8 cellular contexts compared by ENCODE assay signal in genomic region chr10:3805791-3806381, GRCh38. TPM values are rescaled to one million over a fixed set of nuclear protein-coding genes. Genes with fewer than 3 reads are reported as not detected.
DNase-seq lines count a peak whose midpoint lies in the region; ATAC-seq and TF ChIP-seq lines count a peak whose summit lies in the region.

No MANE protein-coding gene starts in this region.

- H3K4me3 ChIP-seq in subcutaneous abdominal adipose tissue (ENCODE audit: low read depth in 1 of 5, low read length in 5 of 5) = peak overlapping the region in 4 of 5 donors; percentile 8 to 54 (median 38)

- H3K9ac ChIP-seq in subcutaneous abdominal adipose tissue (ENCODE audit: low read length in 5 of 5) = peak overlapping the region; percentile 17 to 76 (median 43)

- ATAC-seq in HG03280 (IDR thresholded peaks at IDR 0.05; ENCODE audit: unreplicated experiment) = peak; percentile 43
- no peak for ATAC-seq in activated naive CD8-positive, alpha-beta T cell treated with anti-CD3 and anti-CD28 coated beads, Interleukin-2, amount 10 ng/mL, durations not matched to agents 7 days and 5 days (ENCODE audit: low read depth)

- no peaks in the 10 kb centered on the region for H3K36me3 Mint-ChIP-seq in activated naive CD8-positive, alpha-beta T cell treated with anti-CD3 and anti-CD28 coated beads, Interleukin-2, amount 10 ng/mL, durations not matched to agents 7 days and 5 days
- H3K36me3 Mint-ChIP-seq in immature natural killer cell = no peaks in the 10 kb centered on the region

- no peaks in the 10 kb centered on the region for H3K27me3 ChIP-seq in subcutaneous abdominal adipose tissue (ENCODE audit: control insufficient read depth in 5 of 5, insufficient read depth in 4 of 5, low read length in 5 of 5)

- DNase-seq in activated T-cell treated with anti-CD3 and anti-CD28 coated beads for 1 hour (ENCODE audit: low read depth) = peak; percentile 33
- no peak for DNase-seq in activated T-cell treated with anti-CD3 and anti-CD28 coated beads for 4 hours
- no peak for DNase-seq in RWPE1 (ENCODE audit: low spot score)
- DNase-seq in activated naive CD8-positive, alpha-beta T cell treated with anti-CD3 and anti-CD28 coated beads, Interleukin-2, amount 10 ng/mL, durations not matched to agents 7 days and 5 days = no peak
- DNase-seq in immature natural killer cell = peak; percentile 28 to 49 (median 39)
- no peak for DNase-seq in mucosa of gallbladder (ENCODE audit: low spot score)

- H3K27ac Mint-ChIP-seq in activated naive CD8-positive, alpha-beta T cell treated with anti-CD3 and anti-CD28 coated beads, Interleukin-2, amount 10 ng/mL, durations not matched to agents 7 days and 5 days = peak overlapping the region; percentile 98
- no peak overlapping the region for H3K27ac Mint-ChIP-seq in immature natural killer cell

- no peaks in the 10 kb centered on the region for H3K9me3 Mint-ChIP-seq in activated naive CD8-positive, alpha-beta T cell treated with anti-CD3 and anti-CD28 coated beads, Interleukin-2, amount 10 ng/mL, durations not matched to agents 7 days and 5 days
- no peaks in the 10 kb centered on the region for H3K9me3 Mint-ChIP-seq in immature natural killer cell

- POLR2A ChIA-PET in RWPE1 (lab: Yijun Ruan, JAX; ENCODE audit: low non-redundant PET) = no interaction called here
- POLR2A ChIA-PET in activated naive CD8-positive, alpha-beta T cell treated with anti-CD3 and anti-CD28 coated beads, Interleukin-2, amount 10 ng/mL, durations not matched to agents 7 days and 5 days (lab: Charles Lee) = interaction anchor here (0.6 to 8.8 kb wide), 17 partner anchors 12 to 326 kb away, joined by 3 to 533 read pairs (median 4); partner anchors contain the start of gene KLF6

- no peaks in the 10 kb centered on the region for H3K27me3 Mint-ChIP-seq in activated naive CD8-positive, alpha-beta T cell treated with anti-CD3 and anti-CD28 coated beads, Interleukin-2, amount 10 ng/mL, durations not matched to agents 7 days and 5 days
- H3K27me3 Mint-ChIP-seq in immature natural killer cell (ENCODE audit: low read depth in 3 of 3) = peaks cover 30 to 46% (median 37%) of the 10 kb centered on the region in 3 donors

- H3K9me3 ChIP-seq in subcutaneous abdominal adipose tissue (ENCODE audit: control insufficient read depth in 5 of 5, low read length in 5 of 5) = no peaks in the 10 kb centered on the region

- H3K4me1 ChIP-seq in subcutaneous abdominal adipose tissue (ENCODE audit: control insufficient read depth in 5 of 5, insufficient read depth in 5 of 5, low read length in 5 of 5) = peaks cover 10 to 66% (median 48%) of the 10 kb centered on the region in 5 donors

- CTCF ChIA-PET in RWPE1 (lab: Yijun Ruan, JAX) = interaction anchor here (0.6 kb wide), 1 partner anchor 1775 kb away, joined by 3 read pairs; no protein-coding TSS in a partner anchor

- peak overlapping the region; percentile 77 for H3K4me3 Mint-ChIP-seq in activated naive CD8-positive, alpha-beta T cell treated with anti-CD3 and anti-CD28 coated beads, Interleukin-2, amount 10 ng/mL, durations not matched to agents 7 days and 5 days
- H3K4me3 Mint-ChIP-seq in immature natural killer cell = no peak overlapping the region

- no peaks in the 10 kb centered on the region for H3K36me3 ChIP-seq in subcutaneous abdominal adipose tissue (ENCODE audit: control insufficient read depth in 5 of 5, insufficient read depth in 5 of 5, low read length in 5 of 5)

- peak overlapping the region; percentile 83 for H3K27ac ChIP-seq in RWPE1
- peak overlapping the region; percentile 98 for H3K27ac ChIP-seq in subcutaneous abdominal adipose tissue (ENCODE audit: low read depth, low read length)

- TF ChIP-seq CTCF in RWPE1 (conservative IDR thresholded peaks at IDR 0.05; ENCODE audit: low read depth) = no peak

- H3K4me1 Mint-ChIP-seq in activated naive CD8-positive, alpha-beta T cell treated with anti-CD3 and anti-CD28 coated beads, Interleukin-2, amount 10 ng/mL, durations not matched to agents 7 days and 5 days = peaks cover 57% of the 10 kb centered on the region
- peaks cover under 1 to 7% of the 10 kb centered on the region in 2 donors for H3K4me1 Mint-ChIP-seq in immature natural killer cell

RNA-seq across cellular contexts. Expression of gene KLF6, which starts 20.9 kb away (rescaled TPM):
- total RNA-seq in activated naive CD8-positive, alpha-beta T cell treated with anti-CD3 and anti-CD28 coated beads, Interleukin-2, amount 10 ng/mL, durations not matched to agents 7 days and 5 days = 100 to 1,000 TPM; 350 to 352 TPM
- polyA plus RNA-seq in immature natural killer cell = 100 to 1,000 TPM; 343 to 423 (median 353) TPM
- total RNA-seq in mucosa of gallbladder = 165 TPM

Comparison
In these comparisons a context has a peak if more than half of its experiments do, and no peak if none do; other contexts are left out.
1. DNase-seq: peak in activated T-cell treated with anti-CD3 and anti-CD28 coated beads for 1 hour (single experiment) and immature natural killer cell (3 of 3); none in activated T-cell treated with anti-CD3 and anti-CD28 coated beads for 4 hours (single experiment), RWPE1 (single experiment), activated naive CD8-positive, alpha-beta T cell treated with anti-CD3 and anti-CD28 coated beads, Interleukin-2, amount 10 ng/mL, durations not matched to agents 7 days and 5 days (single experiment) and mucosa of gallbladder (single experiment).